Comparison of ENCODE assay signal across 8 cellular contexts in the genomic region with DNA sequence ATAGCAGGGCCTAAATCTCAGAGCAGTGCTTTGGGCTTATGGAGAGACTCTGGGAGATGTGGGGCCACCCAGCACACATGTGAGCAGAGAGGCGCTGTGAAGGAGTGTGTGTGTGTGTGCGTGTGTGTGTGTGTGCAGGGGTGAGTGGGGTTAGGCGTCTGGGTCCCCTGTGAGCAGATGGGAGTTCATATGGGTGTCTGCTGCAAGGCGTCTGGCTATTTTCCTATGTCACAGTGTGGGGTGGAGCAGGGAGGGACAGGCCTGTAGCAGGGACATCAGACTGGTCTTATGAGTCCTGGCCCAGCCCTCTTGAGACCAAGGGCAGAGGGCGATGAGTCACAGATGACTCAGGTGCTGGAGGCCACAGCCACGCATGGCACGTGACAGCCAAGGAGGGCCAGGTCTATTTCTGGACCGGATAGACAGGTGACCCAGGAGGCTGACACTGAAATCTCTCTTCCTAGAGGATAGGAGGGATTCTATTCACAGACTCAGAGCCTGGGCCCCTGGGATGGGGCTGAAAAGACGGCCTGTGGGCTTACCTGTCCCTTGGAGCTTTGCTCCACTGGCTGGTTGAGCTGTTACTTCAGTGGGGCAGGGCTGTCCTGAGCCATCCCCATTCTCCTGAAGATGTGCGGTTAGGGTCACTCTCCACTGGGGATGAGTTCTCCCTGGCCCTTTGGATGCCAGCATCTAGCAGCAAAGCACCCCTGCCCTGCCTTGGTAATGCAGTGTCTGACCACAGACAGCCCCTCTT. TPM values are rescaled to one million over a fixed set of nuclear protein-coding genes. Genes with fewer than 3 reads are reported as not detected.
DNase-seq lines count a peak whose midpoint lies in the region; ATAC-seq and TF ChIP-seq lines count a peak whose summit lies in the region.

No MANE protein-coding gene starts in this region.

- DNase-seq in A172 (ENCODE audit: low spot score) (peak; percentile 96), NCI-H2196 (lab: John Stamatoyannopoulos, UW; ENCODE audit: unreplicated experiment) (peak; percentile 48), cardiac fibroblast (ENCODE audit: low read depth in 2 of 2) (peak; percentile 52 to 87), mucosa of gallbladder (ENCODE audit: low spot score) (peak; percentile 89), NCI-H187 (lab: John Stamatoyannopoulos, UW) (no peak)

- ATAC-seq in GM18868 (IDR thresholded peaks at IDR 0.05; ENCODE audit: unreplicated experiment) (peak; percentile 49), GM19328 (IDR thresholded peaks at IDR 0.05; ENCODE audit: unreplicated experiment) (no peak), HG03196 (IDR thresholded peaks at IDR 0.05; ENCODE audit: unreplicated experiment) (no peak)

- TF ChIP-seq CTCF in cardiac fibroblast (IDR thresholded peaks at IDR 0.05; ENCODE audit: low read depth, low read length) = no peak

- H3K4me3 ChIP-seq in cardiac fibroblast (replicated peaks in 1 of 2; ENCODE audit: low read depth in 2 of 2, low read length in 2 of 2) = no peak overlapping the region

RNA-seq across cellular contexts. Expression of a gene that starts 28.9 kb away (rescaled TPM):
- 29.0 and 35.2 TPM in 2 replicates for total RNA-seq in A172 (2014; rRNA removed; shearing (Covaris generic))
- 420 TPM for total RNA-seq in mucosa of gallbladder

Comparison
In these comparisons a context has a peak if more than half of its experiments do, and no peak if none do; other contexts are left out.
1. DNase-seq: peak in A172 (single experiment), NCI-H2196 (single experiment), cardiac fibroblast (2 of 2) and mucosa of gallbladder (single experiment); none in NCI-H187 (0 of 2).
2. RNA of a gene that starts 28.9 kb away (total RNA-seq): 420 TPM in mucosa of gallbladder (single experiment); 29.0 to 35.2 TPM in A172; every median in the first group is over 10 times any median in the second.